10 cellular contexts compared by ENCODE assay signal in genomic region chr20:58407201-58407873, GRCh38. TPM values are rescaled to one million over a fixed set of nuclear protein-coding genes. Genes with fewer than 3 reads are reported as not detected.
DNase-seq lines count a peak whose midpoint lies in the region; TF ChIP-seq lines count a peak whose summit lies in the region.
"Had no signal": no experiment of that assay in that cellular context is flagged by ENCODE, and none has a peak within 500 bp of the region (broad histone marks: within the 10 kb centered on the region; RNA-seq: fewer than 3 reads in every experiment).

No MANE protein-coding gene starts in this region.

- H3K9me3 Mint-ChIP-seq in mesothelial cell of epicardium = no peaks in the 10 kb centered on the region
- H3K9me3 Mint-ChIP-seq: activated naive CD8-positive, alpha-beta T cell treated with anti-CD3 and anti-CD28 coated beads, Interleukin-2, amount 10 ng/mL, durations not matched to agents 7 days and 5 days had no signal

- DNase-seq in MV-4-11 (lab: John Stamatoyannopoulos, UW) (peak; percentile 42), ascending aorta (ENCODE audit: low spot score in 2 of 2) (no peak), mesothelial cell of epicardium (ENCODE audit: low spot score in 2 of 2, unreplicated experiment in 2 of 2) (no peak), HAP-1 (ENCODE audit: low spot score in 2 of 2) (no peak), NCI-H1092 (lab: John Stamatoyannopoulos, UW) (no peak), GM10266 (ENCODE audit: extremely low spot score) (no peak)
- DNase-seq in activated CD8-positive, alpha-beta memory T cell treated with anti-CD3 and anti-CD28 coated beads, Interleukin-2, amount 50 U/mL, for 48 hours = no peak
- DNase-seq: activated naive CD8-positive, alpha-beta T cell treated with anti-CD3 and anti-CD28 coated beads, Interleukin-2, amount 10 ng/mL, durations not matched to agents 7 days and 5 days; NCI-H2029 had no signal

- in situ Hi-C loops in HAP-1 (cut with MboI; ENCODE audit: low sequenced_read_pairs) = no loop called here

- intact Hi-C loops in ascending aorta (cut with DNase I) = no loop called here

- peak overlapping the region; percentile 67 for H3K27ac Mint-ChIP-seq in mesothelial cell of epicardium

- H3K4me1 Mint-ChIP-seq in mesothelial cell of epicardium = peaks cover 19% of the 10 kb centered on the region

- H3K9me2 ChIP-seq in DOHH2 (replicated peaks; ENCODE audit: control insufficient read depth, low read length) = no peaks in the 10 kb centered on the region

- TF ChIP-seq CTCF in DOHH2 (IDR thresholded peaks at IDR 0.05; ENCODE audit: low read depth, low read length, poor library complexity, severe bottlenecking) = no peak
- TF ChIP-seq CTCF in ascending aorta (IDR thresholded peaks at IDR 0.05) = no peak
- TF ChIP-seq CTCF in mesothelial cell of epicardium (IDR thresholded peaks at IDR 0.05; ENCODE audit: unreplicated experiment) = no peak
- no peak for TF ChIP-seq CTCF in GM10266 (IDR thresholded peaks at IDR 0.05; ENCODE audit: control insufficient read depth, insufficient read depth, low read depth, missing control alignments)

- no peaks in the 10 kb centered on the region for H3K27me3 Mint-ChIP-seq in mesothelial cell of epicardium (ENCODE audit: low read depth)
- H3K27me3 Mint-ChIP-seq: activated naive CD8-positive, alpha-beta T cell treated with anti-CD3 and anti-CD28 coated beads, Interleukin-2, amount 10 ng/mL, durations not matched to agents 7 days and 5 days had no signal

- H3K79me2 ChIP-seq in DOHH2 (ENCODE audit: control insufficient read depth, low read length) = peaks cover 100% of the 10 kb centered on the region

- H3K36me3 Mint-ChIP-seq in mesothelial cell of epicardium = peaks cover 7% of the 10 kb centered on the region

- H3F3A ChIP-seq in DOHH2 (ENCODE audit: control insufficient read depth, insufficient read depth) = peaks cover 15% of the 10 kb centered on the region

- H3K27ac ChIP-seq in DOHH2 (ENCODE audit: low read depth, low read length) (peak overlapping the region; percentile 35; the same call in 1 of the 2 replicates), ascending aorta (peak overlapping the region; percentile 30 to 66)

- H3K4me1 ChIP-seq in DOHH2 (ENCODE audit: control insufficient read depth, low read length) = peaks cover 59% of the 10 kb centered on the region
- peaks cover 0 to 4% of the 10 kb centered on the region in 2 donors for H3K4me1 ChIP-seq in ascending aorta
- H3K4me1 ChIP-seq in HAP-1 = peaks cover 11% of the 10 kb centered on the region; the same call in 1 of the 2 replicates

- peaks cover 25% of the 10 kb centered on the region for H4K20me1 ChIP-seq in DOHH2 (ENCODE audit: control insufficient read depth, insufficient read depth, low read depth, low read length)

- H3K9me3 ChIP-seq in DOHH2 (ENCODE audit: control insufficient read depth, insufficient read depth, low read length) (no peaks in the 10 kb centered on the region), ascending aorta (no peaks in the 10 kb centered on the region), HAP-1 (no peaks in the 10 kb centered on the region)

- H3K4me3 ChIP-seq in DOHH2 (ENCODE audit: low read length) = no peak overlapping the region
- no peak overlapping the region for H3K4me3 ChIP-seq in ascending aorta
- no peak overlapping the region for H3K4me3 ChIP-seq in HAP-1

- H3K27me3 ChIP-seq in DOHH2 (ENCODE audit: control insufficient read depth, low read length) (no peaks in the 10 kb centered on the region), ascending aorta (no peaks in the 10 kb centered on the region), HAP-1 (ENCODE audit: low read depth) (no peaks in the 10 kb centered on the region)

- peaks cover 12% of the 10 kb centered on the region for H3K36me3 ChIP-seq in DOHH2 (ENCODE audit: control insufficient read depth, low read length)
- H3K36me3 ChIP-seq in ascending aorta = no peaks in the 10 kb centered on the region
- H3K36me3 ChIP-seq in HAP-1 (replicated peaks) = peaks cover 6% of the 10 kb centered on the region; the same call in 1 of the 2 replicates

- no peak overlapping the region for H3K4me3 Mint-ChIP-seq in mesothelial cell of epicardium

- peak overlapping the region; percentile 63; the same call in 1 of the 2 replicates for H3K4me2 ChIP-seq in DOHH2 (ENCODE audit: low read length)

RNA-seq across cellular contexts. Expression of gene VAPB, which starts 18.3 kb away (rescaled TPM):
- total RNA-seq in ascending aorta (11.1 TPM), mesothelial cell of epicardium (46.7 to 52.9 TPM (median 47.5 TPM) in 3 replicates)
